Comparison of ENCODE assay signal across 8 cellular contexts in genomic region chr5:69492391-69493234, GRCh38. TPM values are rescaled to one million over a fixed set of nuclear protein-coding genes. Genes with fewer than 3 reads are reported as not detected.
DNase-seq lines count a peak whose midpoint lies in the region; ATAC-seq and TF ChIP-seq lines count a peak whose summit lies in the region.

A gene with protein sequence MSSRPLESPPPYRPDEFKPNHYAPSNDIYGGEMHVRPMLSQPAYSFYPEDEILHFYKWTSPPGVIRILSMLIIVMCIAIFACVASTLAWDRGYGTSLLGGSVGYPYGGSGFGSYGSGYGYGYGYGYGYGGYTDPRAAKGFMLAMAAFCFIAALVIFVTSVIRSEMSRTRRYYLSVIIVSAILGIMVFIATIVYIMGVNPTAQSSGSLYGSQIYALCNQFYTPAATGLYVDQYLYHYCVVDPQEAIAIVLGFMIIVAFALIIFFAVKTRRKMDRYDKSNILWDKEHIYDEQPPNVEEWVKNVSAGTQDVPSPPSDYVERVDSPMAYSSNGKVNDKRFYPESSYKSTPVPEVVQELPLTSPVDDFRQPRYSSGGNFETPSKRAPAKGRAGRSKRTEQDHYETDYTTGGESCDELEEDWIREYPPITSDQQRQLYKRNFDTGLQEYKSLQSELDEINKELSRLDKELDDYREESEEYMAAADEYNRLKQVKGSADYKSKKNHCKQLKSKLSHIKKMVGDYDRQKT (plus strand): TSS chr5:69492790. CDS start chr5:69504245, 11,455 bp downstream.

- peak within 1 kb of the TSS; percentile 89 for H3K4me2 ChIP-seq in smooth muscle cell

- peak within 1 kb of the TSS; percentile 52 for H3K9ac ChIP-seq in smooth muscle cell (ENCODE audit: low read depth)

- DNase-seq in AG08396 (ENCODE audit: low spot score) (peak; percentile 52), NOMO-1 treated with dmso at 0.1 percent for 144 hours (lab: John Stamatoyannopoulos, UW; ENCODE audit: unreplicated experiment) (peak; percentile 8), brain microvascular endothelial cell (no peak), iPS-NIHi7 (ENCODE audit: extremely low spot score) (peak; percentile 93), smooth muscle cell (lab: John Stamatoyannopoulos, UW; ENCODE audit: unreplicated experiment) (no peak), activated gamma-delta T cell treated with Interleukin-2 at 50 U/mL for 16 hours (no peak)

- no peaks in the 10 kb centered on the region for H3F3A ChIP-seq in smooth muscle cell (ENCODE audit: low read depth)

- TF ChIP-seq CTCF in brain microvascular endothelial cell (IDR thresholded peaks at IDR 0.05; ENCODE audit: low read depth, low read length, missing control alignments) (no peak), smooth muscle cell (IDR thresholded peaks at IDR 0.05; ENCODE audit: borderline replicate concordance, insufficient read depth, poor library complexity, severe bottlenecking) (no peak)

- peaks cover 3% of the 10 kb centered on the region for H3K4me1 ChIP-seq in smooth muscle cell (ENCODE audit: low read depth)

- H3K27ac ChIP-seq in brain microvascular endothelial cell (no peak within 1 kb of the TSS), smooth muscle cell (ENCODE audit: low read depth) (peak within 1 kb of the TSS; percentile 16)

- TF ChIP-seq POLR2A in GM18526 (IDR thresholded peaks at IDR 0.05; ENCODE audit: extremely low read depth, insufficient read length) = peak; percentile 28

- peak; percentile 52 for ATAC-seq in HG03520 (IDR thresholded peaks at IDR 0.05; ENCODE audit: unreplicated experiment)

- H4K20me1 ChIP-seq in smooth muscle cell (ENCODE audit: low read depth) = no peaks in the 10 kb centered on the region

- H3K79me2 ChIP-seq in smooth muscle cell (ENCODE audit: low read depth) = no peaks in the 10 kb centered on the region

- H3K36me3 ChIP-seq in brain microvascular endothelial cell (replicated peaks) (no peaks in the 10 kb centered on the region), smooth muscle cell (ENCODE audit: low read depth) (no peaks in the 10 kb centered on the region)

- in situ Hi-C loops in brain microvascular endothelial cell (cut with HindIII; ENCODE audit: low pct_ligation_motif_present, low sequenced_read_pairs) = no loop called here

- peak within 1 kb of the TSS; percentile 75 for H2AFZ ChIP-seq in smooth muscle cell (ENCODE audit: low read depth)

- no peaks in the 10 kb centered on the region for H3K9me3 ChIP-seq in smooth muscle cell (replicated peaks; ENCODE audit: low read depth)

- H3K4me3 ChIP-seq in brain microvascular endothelial cell (ENCODE audit: low read depth, low read length) = peak within 1 kb of the TSS; percentile 57
- H3K4me3 ChIP-seq in smooth muscle cell = peak within 1 kb of the TSS; percentile 59

- WGBS in smooth muscle cell (ENCODE audit: low lambda C conversion rate) = 1% methylated on average over 73 of the region's 86 CpGs

- H3K27me3 ChIP-seq in brain microvascular endothelial cell (replicated peaks) (peaks cover 15% of the 10 kb centered on the region), smooth muscle cell (ENCODE audit: low read depth) (peaks cover 64% of the 10 kb centered on the region)

RNA-seq across cellular contexts. Expression of the gene that starts here (rescaled TPM):
- total RNA-seq in smooth muscle cell = 9.0 and 10.4 TPM in 2 replicates
- polyA plus RNA-seq in smooth muscle cell = 0.94 and 4.1 TPM in 2 replicates

Comparison
In these comparisons a context has a peak if more than half of its experiments do, and no peak if none do; other contexts are left out.
1. DNase-seq: peak in AG08396 (single experiment), NOMO-1 treated with dmso at 0.1 percent for 144 hours (single experiment) and iPS-NIHi7 (single experiment); none in brain microvascular endothelial cell (single experiment), smooth muscle cell (single experiment) and activated gamma-delta T cell treated with Interleukin-2 at 50 U/mL for 16 hours (single experiment).